In the genomic region with DNA sequence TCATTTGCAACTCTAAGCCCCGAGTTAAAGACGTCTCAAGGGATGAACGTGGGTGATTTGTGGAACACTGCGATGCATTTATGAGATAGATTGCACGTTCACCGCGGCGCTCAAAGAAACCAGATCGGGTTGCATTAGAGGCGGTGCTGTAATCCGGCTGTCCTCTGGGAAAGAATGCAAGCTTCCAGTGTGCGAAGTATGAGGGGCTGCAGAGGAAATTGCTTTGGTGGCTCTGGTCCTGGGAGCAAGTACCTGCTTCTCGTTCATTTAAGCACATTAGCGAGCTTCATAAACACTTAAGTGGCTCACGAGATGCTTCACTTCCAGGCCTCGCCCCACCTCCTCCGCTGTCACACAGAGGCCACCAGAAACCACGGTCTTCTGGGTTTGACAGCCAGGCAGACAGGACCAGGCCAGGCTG, we compare ENCODE assay signal across 16 cellular contexts.
DNase-seq lines count a peak whose midpoint lies in the region; ATAC-seq and TF ChIP-seq lines count a peak whose summit lies in the region.
"Had no signal": no experiment of that assay in that cellular context is flagged by ENCODE, and none has a peak within 500 bp of the region (broad histone marks: within the 10 kb centered on the region; RNA-seq: fewer than 3 reads in every experiment).

No MANE protein-coding gene starts in this region.

- H2AFZ ChIP-seq in GM23248: no peak overlapping the region

- no peak overlapping the region for H3K9ac ChIP-seq in GM23248

- no peak for ATAC-seq in GM19351 (IDR thresholded peaks at IDR 0.05; ENCODE audit: unreplicated experiment)
- ATAC-seq: right lobe of liver, T-cell had no signal

- TF ChIP-seq CTCF in fibroblast of mammary gland (conservative IDR thresholded peaks at IDR 0.05; ENCODE audit: control insufficient read depth, insufficient read depth, low read depth, low read length): no peak

- H4K20me1 ChIP-seq in GM23248 (ENCODE audit: insufficient read depth): no peaks in the 10 kb centered on the region

- no peak overlapping the region for H3K4me2 ChIP-seq in GM23248 (ENCODE audit: unreplicated experiment)

- H3K79me2 ChIP-seq in GM23248 (ENCODE audit: insufficient read depth): no peaks in the 10 kb centered on the region

- no peak overlapping the region for H3K4me3 ChIP-seq in GM23248
- H3K4me3 ChIP-seq in fibroblast of mammary gland (ENCODE audit: control insufficient read depth, low read depth, low read length): no peak overlapping the region
- H3K4me3 ChIP-seq: coronary artery, right lobe of liver, vagina had no signal

- H3K9me3 ChIP-seq in GM23248 (ENCODE audit: low read depth): no peaks in the 10 kb centered on the region
- H3K9me3 ChIP-seq: neutrophil, right lobe of liver, vagina had no signal

- no peaks in the 10 kb centered on the region for H3F3A ChIP-seq in GM23248 (ENCODE audit: insufficient read depth)

- no peaks in the 10 kb centered on the region for H3K36me3 ChIP-seq in GM23248 (ENCODE audit: low read depth)
- H3K36me3 ChIP-seq: neutrophil, right lobe of liver, vagina had no signal

- 10 to 13% methylated on average over 18 of the region's 18 CpGs for WGBS in GM23248 (ENCODE audit: low coverage in 1 of 2, low lambda C conversion rate in 2 of 2, missing lambda C conversion rate in 2 of 2), 2 experiments

- DNase-seq in GM23248 (peak; percentile 4), NCI-H187 treated with DMSO at 0.1 percent for 48 hours (lab: John Stamatoyannopoulos, UW) (peak; percentile 88), fibroblast of mammary gland (ENCODE audit: low read depth) (peak; percentile 7), retina (peak; percentile 79), NCI-H2196 treated with DMSO at 0.1 percent for 48 hours (lab: John Stamatoyannopoulos, UW; ENCODE audit: unreplicated experiment) (no peak)
- no peak for DNase-seq in activated CD4-positive, alpha-beta T cell treated with anti-CD3 and anti-CD28 coated beads for 1 hour
- DNase-seq: activated CD4-positive, alpha-beta memory T cell treated with anti-CD3 and anti-CD28 coated beads, Interleukin-2, amount 10 ng/mL, durations not matched to agents 7 days and 5 days; activated T-cell treated with anti-CD3 and anti-CD28 coated beads, Interleukin-2, amount 50 U/mL, for 24 hours; NCI-H1417 treated with DMSO at 0.1 percent for 48 hours; NCI-H345; right lobe of liver; T-cell had no signal

- no peaks in the 10 kb centered on the region for H3K9me2 ChIP-seq in GM23248 (ENCODE audit: insufficient read depth)

- H3K27me3 ChIP-seq in GM23248 (replicated peaks; ENCODE audit: insufficient read depth): no peaks in the 10 kb centered on the region
- H3K27me3 ChIP-seq: right lobe of liver, vagina had no signal

- in situ Hi-C loops in GM23248 (cut with MboI): no loop called here

- H3K4me1 ChIP-seq in GM23248 (ENCODE audit: insufficient read depth): peaks cover 11% of the 10 kb centered on the region
- H3K4me1 ChIP-seq: right lobe of liver had no signal

- H3K27ac ChIP-seq in GM23248: no peak overlapping the region
- H3K27ac ChIP-seq: coronary artery, neutrophil, right lobe of liver, vagina had no signal

Comparison
In these comparisons a context has a peak if more than half of its experiments do, and no peak if none do; other contexts are left out.
1. DNase-seq: peak in GM23248 (single experiment), NCI-H187 treated with DMSO at 0.1 percent for 48 hours (single experiment), fibroblast of mammary gland (single experiment) and retina (single experiment); none in activated CD4-positive, alpha-beta T cell treated with anti-CD3 and anti-CD28 coated beads for 1 hour (single experiment) and NCI-H2196 treated with DMSO at 0.1 percent for 48 hours (single experiment).